Comparison of ENCODE assay signal across 15 cellular contexts in the genomic region with DNA sequence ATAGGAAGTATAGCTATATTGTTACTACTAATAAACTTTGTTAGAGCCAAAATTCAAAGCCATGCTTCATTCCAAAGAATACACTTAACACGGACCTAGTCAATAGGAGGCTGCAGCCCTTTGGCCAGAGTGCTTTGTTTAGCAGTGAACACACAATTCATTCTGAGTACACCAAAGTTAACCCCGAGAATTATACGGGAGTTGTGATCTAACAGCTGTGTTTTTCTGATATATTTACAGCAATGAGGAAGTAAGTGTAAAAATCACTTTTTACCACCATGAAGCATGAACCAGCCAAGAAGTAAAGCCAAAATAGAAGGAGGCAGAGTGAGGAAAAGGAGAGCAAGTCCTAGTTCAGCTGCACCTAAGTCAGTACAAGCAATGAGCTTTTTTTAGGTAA.
DNase-seq lines count a peak whose midpoint lies in the region; ATAC-seq and TF ChIP-seq lines count a peak whose summit lies in the region.
"Had no signal": no experiment of that assay in that cellular context is flagged by ENCODE, and none has a peak within 500 bp of the region (broad histone marks: within the 10 kb centered on the region; RNA-seq: fewer than 3 reads in every experiment).

No MANE protein-coding gene starts in this region.

- DNase-seq in Caki2 (ENCODE audit: low read depth): peak; percentile 8
- no peak for DNase-seq in Peyer's patch
- no peak for DNase-seq in hepatocyte (ENCODE audit: low spot score)
- no peak for DNase-seq in foreskin fibroblast
- DNase-seq in Caco-2: no peak
- no peak for DNase-seq in CD8-positive, alpha-beta memory T cell
- DNase-seq: activated CD4-positive, alpha-beta T cell treated with anti-CD3 and anti-CD28 coated beads for 36 hours; aorta; pancreas; stimulated activated CD4-positive, alpha-beta T cell treated with anti-CD3 and anti-CD28 coated beads, Interleukin-2, amount 100 ng/mL, for 24 hours; T-cell had no signal

- no peak for TF ChIP-seq CTCF in Peyer's patch (IDR thresholded peaks at IDR 0.05)
- TF ChIP-seq CTCF in hepatocyte (IDR thresholded peaks at IDR 0.05; ENCODE audit: poor library complexity): no peak
- TF ChIP-seq CTCF in foreskin fibroblast (IDR thresholded peaks at IDR 0.05; ENCODE audit: low read depth, low read length): no peak
- no peak for TF ChIP-seq CTCF in Caco-2 (IDR thresholded peaks at IDR 0.05; ENCODE audit: insufficient read depth in 1 of 2, low read depth in 1 of 2, low read length in 1 of 2, severe bottlenecking in 1 of 2, unreplicated experiment in 1 of 2)

- no peaks in the 10 kb centered on the region for H3K36me3 ChIP-seq in Peyer's patch
- H3K36me3 ChIP-seq in hepatocyte (replicated peaks; ENCODE audit: insufficient read depth, low read depth): no peaks in the 10 kb centered on the region
- H3K36me3 ChIP-seq in Caco-2 (ENCODE audit: control insufficient read depth, insufficient read depth, low read length): no peaks in the 10 kb centered on the region
- H3K36me3 ChIP-seq in CD8-positive, alpha-beta memory T cell (ENCODE audit: insufficient read depth, low read length): no peaks in the 10 kb centered on the region
- H3K36me3 ChIP-seq: BLaER1, pancreas had no signal

- no peak overlapping the region for H2AFZ ChIP-seq in hepatocyte

- no peaks in the 10 kb centered on the region for H3K9me2 ChIP-seq in hepatocyte (replicated peaks; ENCODE audit: insufficient read depth)

- ATAC-seq in GM18520 (IDR thresholded peaks at IDR 0.05; ENCODE audit: unreplicated experiment): no peak
- ATAC-seq: activated CD4-positive, alpha-beta T cell treated with anti-CD3 and anti-CD28 coated beads for 36 hours; T-cell had no signal

- H3K27me3 ChIP-seq in Peyer's patch: no peaks in the 10 kb centered on the region
- no peaks in the 10 kb centered on the region for H3K27me3 ChIP-seq in hepatocyte
- no peaks in the 10 kb centered on the region for H3K27me3 ChIP-seq in Caco-2 (replicated peaks; ENCODE audit: control insufficient read depth, insufficient read depth, low read length)
- H3K27me3 ChIP-seq in CD8-positive, alpha-beta memory T cell (ENCODE audit: insufficient read depth, low read length, poor library complexity, severe bottlenecking): no peaks in the 10 kb centered on the region
- H3K27me3 ChIP-seq: BLaER1, pancreas had no signal

- in situ Hi-C loops in Caki2 (cut with HindIII; ENCODE audit: low pct_unique_long_range_greater_than_20kb, low sequenced_read_pairs): no loop called here

- no peak overlapping the region for H3K4me3 ChIP-seq in Peyer's patch
- no peak overlapping the region for H3K4me3 ChIP-seq in hepatocyte
- H3K4me3 ChIP-seq in skin epidermis: no peak overlapping the region
- H3K4me3 ChIP-seq in foreskin fibroblast (ENCODE audit: low read depth in 1 of 2, low read length in 2 of 2): no peak overlapping the region
- H3K4me3 ChIP-seq in Caco-2 (ENCODE audit: low read depth, low read length): no peak overlapping the region
- no peak overlapping the region for H3K4me3 ChIP-seq in CD8-positive, alpha-beta memory T cell (ENCODE audit: low read length)
- H3K4me3 ChIP-seq: BLaER1, pancreas had no signal

- peaks cover 16% of the 10 kb centered on the region for H3K4me1 Mint-ChIP-seq in Caco-2 (ENCODE audit: low read depth, unreplicated experiment)
- H3K4me1 Mint-ChIP-seq in CD8-positive, alpha-beta memory T cell: no peaks in the 10 kb centered on the region
- H3K4me1 Mint-ChIP-seq: activated CD4-positive, alpha-beta T cell treated with anti-CD3 and anti-CD28 coated beads for 36 hours; T-cell had no signal

- no peak for TF ChIP-seq POLR2A in Peyer's patch (IDR thresholded peaks at IDR 0.05)

- peak overlapping the region; percentile 11 to 64 (median 22) for H3K27ac ChIP-seq in Peyer's patch
- peak overlapping the region; percentile 79 for H3K27ac ChIP-seq in hepatocyte
- peak overlapping the region in 11 of 21 experiments; percentile 11 to 76 (median 41) for H3K27ac ChIP-seq in skin epidermis
- no peak overlapping the region for H3K27ac ChIP-seq in CD8-positive, alpha-beta memory T cell (ENCODE audit: low read depth, low read length)
- H3K27ac ChIP-seq: BLaER1, HL-60 had no signal

- POLR2A ChIA-PET in Caco-2 (lab: Charles Lee): no interaction called here
- POLR2A ChIA-PET in CD8-positive, alpha-beta memory T cell (lab: Charles Lee): no interaction called here

- 62% methylated on average over 3 of the region's 3 CpGs for WGBS in hepatocyte (ENCODE audit: low lambda C conversion rate, missing lambda C conversion rate)

- no peaks in the 10 kb centered on the region for H3K27me3 Mint-ChIP-seq in Caco-2 (ENCODE audit: insufficient read depth, unreplicated experiment)
- H3K27me3 Mint-ChIP-seq in CD8-positive, alpha-beta memory T cell: no peaks in the 10 kb centered on the region
- H3K27me3 Mint-ChIP-seq: activated CD4-positive, alpha-beta T cell treated with anti-CD3 and anti-CD28 coated beads for 36 hours had no signal

- H3K9me3 Mint-ChIP-seq in Caco-2 (ENCODE audit: unreplicated experiment): peaks cover 11% of the 10 kb centered on the region
- H3K9me3 Mint-ChIP-seq in CD8-positive, alpha-beta memory T cell: peaks cover 0 to 2% (median 0%) of the 10 kb centered on the region in 5 donors

- no peak overlapping the region for H3K4me3 Mint-ChIP-seq in Caco-2 (ENCODE audit: unreplicated experiment)
- H3K4me3 Mint-ChIP-seq in CD8-positive, alpha-beta memory T cell: no peak overlapping the region
- H3K4me3 Mint-ChIP-seq: activated CD4-positive, alpha-beta T cell treated with anti-CD3 and anti-CD28 coated beads for 36 hours; T-cell had no signal

- BruUV-seq in Caco-2 (replicated peaks; lab: Mats Ljungman, UMichigan): no TSS peak

- no peaks in the 10 kb centered on the region for H4K20me1 ChIP-seq in hepatocyte (ENCODE audit: insufficient read depth, poor library complexity, severe bottlenecking)
- H4K20me1 ChIP-seq: BLaER1 had no signal

- H3K36me3 Mint-ChIP-seq in Caco-2 (ENCODE audit: insufficient read depth, unreplicated experiment): no peaks in the 10 kb centered on the region
- H3K36me3 Mint-ChIP-seq in CD8-positive, alpha-beta memory T cell: peaks cover 0 to 2% (median 0%) of the 10 kb centered on the region in 3 donors
- H3K36me3 Mint-ChIP-seq: T-cell had no signal

- CTCF ChIA-PET in Caco-2 (lab: Charles Lee): no interaction called here
- CTCF ChIA-PET in CD8-positive, alpha-beta memory T cell (lab: Charles Lee): no interaction called here

- H3K27ac Mint-ChIP-seq in Caco-2 (ENCODE audit: unreplicated experiment): no peak overlapping the region
- no peak overlapping the region for H3K27ac Mint-ChIP-seq in CD8-positive, alpha-beta memory T cell
- H3K27ac Mint-ChIP-seq: activated CD4-positive, alpha-beta T cell treated with anti-CD3 and anti-CD28 coated beads for 36 hours; T-cell had no signal

- H3K4me1 ChIP-seq in Peyer's patch: peaks cover 0 to 21% (median 0%) of the 10 kb centered on the region in 4 donors
- H3K4me1 ChIP-seq in hepatocyte (ENCODE audit: insufficient read depth): peaks cover 31% of the 10 kb centered on the region
- H3K4me1 ChIP-seq in Caco-2: peaks cover 5% of the 10 kb centered on the region
- no peaks in the 10 kb centered on the region for H3K4me1 ChIP-seq in CD8-positive, alpha-beta memory T cell (ENCODE audit: insufficient read depth, low read length)

- intact Hi-C loops in Caco-2 (cut with micrococcal nuclease; ENCODE audit: unreplicated experiment): no loop called here

- H3K9me3 ChIP-seq in Peyer's patch (no peaks in the 10 kb centered on the region), hepatocyte (ENCODE audit: low read depth) (no peaks in the 10 kb centered on the region), Caco-2 (no peaks in the 10 kb centered on the region)
- no peaks in the 10 kb centered on the region for H3K9me3 ChIP-seq in CD8-positive, alpha-beta memory T cell (ENCODE audit: low read length)
- H3K9me3 ChIP-seq: BLaER1, pancreas had no signal

- H3K4me2 ChIP-seq in hepatocyte: peak overlapping the region; percentile 67
- H3K4me2 ChIP-seq: BLaER1 had no signal

- H3K79me2 ChIP-seq in hepatocyte: no peaks in the 10 kb centered on the region
